7 cellular contexts compared by ENCODE assay signal in the genomic region with DNA sequence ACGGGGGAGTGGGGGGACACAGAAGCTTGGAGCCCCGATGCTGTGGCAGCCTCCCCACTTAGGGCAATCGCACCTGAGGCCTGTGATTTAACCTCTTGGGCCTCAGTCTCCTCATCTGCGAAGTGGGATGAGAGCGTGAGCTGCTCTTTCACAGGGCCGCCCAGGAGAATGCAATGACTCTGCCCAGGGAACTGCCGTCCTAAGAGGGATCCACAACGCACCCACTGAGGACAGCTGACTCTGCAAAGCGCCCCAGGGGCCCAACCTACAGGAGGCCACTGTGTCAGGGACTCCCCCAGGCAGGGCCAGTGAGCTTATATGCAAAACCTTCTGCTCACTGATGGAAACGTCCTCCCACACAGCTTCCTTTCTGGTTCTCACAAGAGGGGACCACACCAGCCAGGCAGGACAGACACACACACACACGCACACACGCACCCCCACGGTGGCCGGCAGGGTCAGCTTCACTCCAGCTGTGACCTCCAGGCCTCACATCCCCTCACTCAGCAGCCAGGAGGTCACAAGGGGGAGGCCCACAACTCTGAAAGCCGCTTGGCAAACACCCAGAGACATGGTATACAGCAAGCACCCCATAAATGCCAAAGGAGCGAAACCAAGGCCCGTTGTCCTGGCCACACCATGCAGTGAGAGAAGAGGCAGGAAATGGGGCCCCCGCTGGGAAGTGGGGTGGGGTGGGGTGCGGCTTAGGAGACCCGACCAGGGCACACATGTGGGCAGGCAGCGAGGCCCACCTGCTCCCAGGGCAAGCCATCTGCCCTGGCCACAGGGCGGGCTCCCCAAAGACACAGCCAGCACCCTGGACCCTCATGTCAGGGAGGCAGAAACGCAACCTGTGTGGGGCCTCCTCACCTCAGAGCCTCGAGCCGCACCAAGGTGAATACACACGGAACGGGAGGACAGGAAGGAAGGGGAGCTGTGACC.
DNase-seq lines count a peak whose midpoint lies in the region; ATAC-seq lines count a peak whose summit lies in the region.

No MANE protein-coding gene starts in this region.

- CTCF ChIA-PET in activated CD8-positive, alpha-beta T cell treated with anti-CD3 and anti-CD28 coated beads, Interleukin-2, amount 10 ng/mL, durations not matched to agents 7 days and 5 days (lab: Charles Lee) = interaction anchor here (1.0 to 1.6 kb wide), 5 partner anchors 15 to 278 kb away, joined by 3 to 6 read pairs (median 3); no protein-coding TSS in a partner anchor

- no peaks in the 10 kb centered on the region for H3K27me3 Mint-ChIP-seq in activated CD8-positive, alpha-beta T cell treated with anti-CD3 and anti-CD28 coated beads, Interleukin-2, amount 10 ng/mL, durations not matched to agents 7 days and 5 days (ENCODE audit: low read depth)

- H3K4me1 ChIP-seq in SJCRH30 = peaks cover 20% of the 10 kb centered on the region

- H3K4me1 Mint-ChIP-seq in activated CD8-positive, alpha-beta T cell treated with anti-CD3 and anti-CD28 coated beads, Interleukin-2, amount 10 ng/mL, durations not matched to agents 7 days and 5 days (ENCODE audit: low read depth) = peaks cover 39% of the 10 kb centered on the region

- no peaks in the 10 kb centered on the region for H3K9me3 ChIP-seq in SJCRH30 (replicated peaks)

- H3K27ac Mint-ChIP-seq in activated CD8-positive, alpha-beta T cell treated with anti-CD3 and anti-CD28 coated beads, Interleukin-2, amount 10 ng/mL, durations not matched to agents 7 days and 5 days = peak overlapping the region; percentile 86

- POLR2A ChIA-PET in activated CD8-positive, alpha-beta T cell treated with anti-CD3 and anti-CD28 coated beads, Interleukin-2, amount 10 ng/mL, durations not matched to agents 7 days and 5 days (lab: Charles Lee) = interaction anchor here (0.6 to 0.7 kb wide), 2 partner anchors 41 to 52 kb away, joined by 3 to 4 read pairs; no protein-coding TSS in a partner anchor

- peaks cover 8% of the 10 kb centered on the region for H3K36me3 Mint-ChIP-seq in activated CD8-positive, alpha-beta T cell treated with anti-CD3 and anti-CD28 coated beads, Interleukin-2, amount 10 ng/mL, durations not matched to agents 7 days and 5 days (ENCODE audit: low read depth)

- peak; percentile 87 for ATAC-seq in GM19324 (IDR thresholded peaks at IDR 0.05; ENCODE audit: low FRiP score, unreplicated experiment)
- peak; percentile 89 for ATAC-seq in HG03045 (IDR thresholded peaks at IDR 0.05; ENCODE audit: unreplicated experiment)
- peak; percentile 47 for ATAC-seq in activated CD8-positive, alpha-beta T cell treated with anti-CD3 and anti-CD28 coated beads, Interleukin-2, amount 10 ng/mL, durations not matched to agents 7 days and 5 days

- H3K4me3 Mint-ChIP-seq in activated CD8-positive, alpha-beta T cell treated with anti-CD3 and anti-CD28 coated beads, Interleukin-2, amount 10 ng/mL, durations not matched to agents 7 days and 5 days = peak overlapping the region; percentile 1

- H3K27me3 ChIP-seq in SJCRH30 = no peaks in the 10 kb centered on the region

- peaks cover 32% of the 10 kb centered on the region for H3K36me3 ChIP-seq in SJCRH30

- no peak overlapping the region for H3K4me3 ChIP-seq in SJCRH30

- H3K27ac ChIP-seq in SJCRH30 = no peak overlapping the region

- DNase-seq in activated CD8-positive, alpha-beta T cell treated with anti-CD3 and anti-CD28 coated beads, Interleukin-2, amount 10 ng/mL, durations not matched to agents 7 days and 5 days = peak; percentile 52
- DNase-seq in stimulated activated CD4-positive, alpha-beta T cell treated with anti-CD3 and anti-CD28 coated beads, Interleukin-2, amount 100 ng/mL, for 4 hours (ENCODE audit: low read depth) = peak; percentile 29
- DNase-seq in DMS114 treated with DMSO at 0.1 percent for 48 hours (lab: John Stamatoyannopoulos, UW; ENCODE audit: unreplicated experiment) (no peak), globus pallidus (ENCODE audit: low spot score) (no peak), SJCRH30 (no peak)

- H3K9me3 Mint-ChIP-seq in activated CD8-positive, alpha-beta T cell treated with anti-CD3 and anti-CD28 coated beads, Interleukin-2, amount 10 ng/mL, durations not matched to agents 7 days and 5 days (ENCODE audit: insufficient read depth) = no peaks in the 10 kb centered on the region

Comparison
In these comparisons a context has a peak if more than half of its experiments do, and no peak if none do; other contexts are left out.
1. DNase-seq: peak in activated CD8-positive, alpha-beta T cell treated with anti-CD3 and anti-CD28 coated beads, Interleukin-2, amount 10 ng/mL, durations not matched to agents 7 days and 5 days (single experiment) and stimulated activated CD4-positive, alpha-beta T cell treated with anti-CD3 and anti-CD28 coated beads, Interleukin-2, amount 100 ng/mL, for 4 hours (single experiment); none in DMS114 treated with DMSO at 0.1 percent for 48 hours (single experiment), globus pallidus (single experiment) and SJCRH30 (0 of 2).
2. Peak in every context shown above with its lines, with median percentiles within 50 percentile points of each other: ATAC-seq.